ENCODE assay signal across 21 cellular contexts in the genomic region with DNA sequence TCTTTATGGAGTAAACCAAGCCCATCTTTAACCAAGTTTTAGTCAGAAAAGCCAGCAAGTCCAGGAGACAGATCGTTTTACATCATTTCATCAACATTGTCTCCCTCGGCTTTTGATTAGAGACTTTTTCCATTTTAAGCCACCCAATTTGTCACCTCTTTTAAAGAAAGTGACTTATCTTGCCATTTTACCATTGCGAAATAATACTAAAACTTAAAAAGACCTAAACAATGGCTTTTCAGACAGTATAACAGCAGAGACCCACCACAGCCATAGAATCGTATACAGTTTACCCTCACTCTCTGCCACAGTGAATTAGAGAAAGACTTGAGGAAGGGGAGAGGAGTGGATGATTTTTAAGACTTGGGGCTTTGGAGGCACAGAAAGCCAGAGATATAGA.
DNase-seq lines count a peak whose midpoint lies in the region; ATAC-seq, FAIRE-seq and TF ChIP-seq lines count a peak whose summit lies in the region.
"Had no signal": no experiment of that assay in that cellular context is flagged by ENCODE, and none has a peak within 500 bp of the region (broad histone marks: within the 10 kb centered on the region; RNA-seq: fewer than 3 reads in every experiment).

No MANE protein-coding gene starts in this region.

- H3K9ac ChIP-seq in HepG2 (ENCODE audit: insufficient read depth, low read depth, low read length) = no peak overlapping the region
- H3K9ac ChIP-seq in neural progenitor cell = no peak overlapping the region

- TF ChIP-seq POLR2A in HepG2 (IDR thresholded peaks at IDR 0.05; ENCODE audit: insufficient read depth in 1 of 2, low read depth in 2 of 2, low read length in 2 of 2) = no peak
- no peak for TF ChIP-seq POLR2A in right lobe of liver (IDR thresholded peaks at IDR 0.05)

- H3K4me1 Mint-ChIP-seq in neural progenitor cell = peaks cover 39% of the 10 kb centered on the region
- H3K4me1 Mint-ChIP-seq: IgD-negative memory B cell had no signal

- in situ Hi-C loops in HepG2 (cut with HindIII; ENCODE audit: extremely low pct_ligation_motif_present, low pct_unique_long_range_greater_than_20kb) = no loop called here
- in situ Hi-C loops in GM13977 (cut with MboI; ENCODE audit: low pct_unique_long_range_greater_than_20kb, low sequenced_read_pairs, unreplicated experiment) = no loop called here

- H3K4me3 Mint-ChIP-seq in neural progenitor cell = no peak overlapping the region
- H3K4me3 Mint-ChIP-seq: CD4-positive, alpha-beta T cell; H9; IgD-negative memory B cell had no signal

- CTCF ChIA-PET in HepG2 (lab: Yijun Ruan, JAX; ENCODE audit: low intra/inter-chr PET ratio, low total read pairs) = no interaction called here

- H3K9me3 Mint-ChIP-seq in neural progenitor cell = peaks cover 8% of the 10 kb centered on the region
- H3K9me3 Mint-ChIP-seq: CD4-positive, alpha-beta T cell; IgD-negative memory B cell had no signal

- H3K9me3 ChIP-seq in HepG2 (ENCODE audit: low read length) (no peaks in the 10 kb centered on the region), right lobe of liver (no peaks in the 10 kb centered on the region), neural progenitor cell (ENCODE audit: low read depth) (no peaks in the 10 kb centered on the region)
- H3K9me3 ChIP-seq: A549, Caco-2 had no signal

- peak overlapping the region; percentile 90 for H3K27ac Mint-ChIP-seq in neural progenitor cell
- H3K27ac Mint-ChIP-seq: CD4-positive, alpha-beta T cell; H9; IgD-negative memory B cell had no signal

- H3K4me2 ChIP-seq in HepG2 (ENCODE audit: low read depth, low read length) (no peak overlapping the region), neural progenitor cell (no peak overlapping the region)
- H3K4me2 ChIP-seq: A549 had no signal

- POLR2A ChIA-PET in HepG2 (lab: Yijun Ruan, JAX) = no interaction called here

- H3K36me3 ChIP-seq in HepG2 (replicated peaks in 1 of 2; ENCODE audit: control insufficient read depth in 1 of 2, insufficient read depth in 2 of 2, low read length in 2 of 2) = no peaks in the 10 kb centered on the region
- H3K36me3 ChIP-seq in right lobe of liver = no peaks in the 10 kb centered on the region
- no peaks in the 10 kb centered on the region for H3K36me3 ChIP-seq in neural progenitor cell

- TF ChIP-seq EP300 in HepG2 (IDR thresholded peaks at IDR 0.05; ENCODE audit: low read depth in 2 of 2, low read length in 2 of 2) (no peak), HepG2 (CRISPR knock-in tag; IDR thresholded peaks at IDR 0.05; ENCODE audit: borderline replicate concordance) (no peak)

- peaks cover 1% of the 10 kb centered on the region for H3K36me3 Mint-ChIP-seq in neural progenitor cell
- H3K36me3 Mint-ChIP-seq: IgD-negative memory B cell had no signal

- H3K27ac ChIP-seq in HepG2 (ENCODE audit: extremely low read length, insufficient read depth, low read length) = no peak overlapping the region
- no peak overlapping the region for H3K27ac ChIP-seq in right lobe of liver
- H3K27ac ChIP-seq in dorsolateral prefrontal cortex = peak overlapping the region in 52 of 59 donors; percentile 14 to 84 (median 61)
- no peak overlapping the region for H3K27ac ChIP-seq in neural progenitor cell
- H3K27ac ChIP-seq: 22Rv1, A549, C4-2B, HL-60 had no signal

- no peak for FAIRE-seq in HepG2 (lab: Jason Lieb, UNC)
- FAIRE-seq: A549, D721Med, G401.6, GM12891, GM18507, H1 had no signal

- no peak for TF ChIP-seq CTCF in HepG2 (CRISPR knock-in tag; IDR thresholded peaks at IDR 0.05)
- TF ChIP-seq CTCF in right lobe of liver (IDR thresholded peaks at IDR 0.05) = no peak
- no peak for TF ChIP-seq CTCF in dorsolateral prefrontal cortex (IDR thresholded peaks at IDR 0.05 in 54 of 56, conservative IDR thresholded peaks at IDR 0.05 in 2 of 56; ENCODE audit: low read depth in 1 of 56, partially characterized antibody in 56 of 56)
- no peak for TF ChIP-seq CTCF in neural progenitor cell (IDR thresholded peaks at IDR 0.05)
- TF ChIP-seq CTCF in GM13977 (IDR thresholded peaks at IDR 0.05; ENCODE audit: extremely low read depth, insufficient read depth, missing control alignments) = no peak

- no peaks in the 10 kb centered on the region for H3F3A ChIP-seq in neural progenitor cell (ENCODE audit: low read depth)

- no TSS peak for BruUV-seq in HepG2 (replicated peaks; lab: Mats Ljungman, UMichigan)

- H3K4me1 ChIP-seq in HepG2 (ENCODE audit: insufficient read depth, low read length) (no peaks in the 10 kb centered on the region), right lobe of liver (no peaks in the 10 kb centered on the region), neural progenitor cell (no peaks in the 10 kb centered on the region)
- H3K4me1 ChIP-seq: A549, Caco-2 had no signal

- DNase-seq in HepG2 (ENCODE audit: low spot score) (no peak), right lobe of liver (no peak), dorsolateral prefrontal cortex (no peak), neural progenitor cell (ENCODE audit: low spot score) (no peak), SW480 (ENCODE audit: low spot score) (no peak), GM13977 (ENCODE audit: low spot score) (no peak), NCI-H82 (lab: John Stamatoyannopoulos, UW) (no peak)
- DNase-seq: AML-193; Caco-2; CD4-positive, alpha-beta T cell; H9 had no signal

- H4K20me1 ChIP-seq in HepG2 (ENCODE audit: insufficient read depth, low read length) = no peaks in the 10 kb centered on the region
- H4K20me1 ChIP-seq in neural progenitor cell (ENCODE audit: low read depth) = no peaks in the 10 kb centered on the region

- intact Hi-C loops in HepG2 (cut with micrococcal nuclease; ENCODE audit: unreplicated experiment) = no loop called here
- intact Hi-C loops in right lobe of liver (cut with DNase I) = no loop called here
- intact Hi-C loops in dorsolateral prefrontal cortex (cut with DNase I) = no loop called here

- 27% methylated on average over 4 of the region's 4 CpGs for WGBS in HepG2 (ENCODE audit: low lambda C conversion rate)
- WGBS in right lobe of liver (ENCODE audit: insufficient coverage, low coverage, low lambda C conversion rate, missing lambda C conversion rate) = 71% methylated on average over 4 of the region's 4 CpGs

- peaks cover 6% of the 10 kb centered on the region for H3K27me3 Mint-ChIP-seq in neural progenitor cell (ENCODE audit: insufficient read depth, low read depth)

- 0 out of 5 replicates have a peak, but pooled peaks cover 0 to 3% of the 10 kb centered on the region in 2 experiments for H3K27me3 ChIP-seq in HepG2 (ENCODE audit: control insufficient read depth in 1 of 2, insufficient read depth in 2 of 2, low read length in 2 of 2)
- H3K27me3 ChIP-seq in right lobe of liver = no peaks in the 10 kb centered on the region
- no peaks in the 10 kb centered on the region for H3K27me3 ChIP-seq in dorsolateral prefrontal cortex
- no peaks in the 10 kb centered on the region for H3K27me3 ChIP-seq in neural progenitor cell

- no peak for TF ChIP-seq RAD21 in HepG2 (CRISPR knock-in tag; IDR thresholded peaks at IDR 0.05)

- no peaks in the 10 kb centered on the region for H3K79me2 ChIP-seq in HepG2 (ENCODE audit: insufficient read depth, low read length)
- H3K79me2 ChIP-seq in neural progenitor cell (ENCODE audit: low read depth) = no peaks in the 10 kb centered on the region

- ATAC-seq in HepG2 (no peak), right lobe of liver (no peak)
- ATAC-seq: A549 had no signal

- H2AFZ ChIP-seq in HepG2 (ENCODE audit: low read length) (no peak overlapping the region), neural progenitor cell (replicated peaks) (no peak overlapping the region)

- H3K4me3 ChIP-seq in HepG2 (replicated peaks in 1 of 3; ENCODE audit: insufficient read depth in 1 of 3, low read depth in 2 of 3, low read length in 3 of 3) = no peak overlapping the region
- no peak overlapping the region for H3K4me3 ChIP-seq in right lobe of liver
- no peak overlapping the region for H3K4me3 ChIP-seq in dorsolateral prefrontal cortex
- H3K4me3 ChIP-seq in neural progenitor cell = no peak overlapping the region
- H3K4me3 ChIP-seq: A549 had no signal

TF ChIP-seq in HepG2, 621 proteins besides CTCF, POLR2A, EP300 and RAD21:
- 0 out of 2 replicates have a peak, but pooled peaks have one; percentile 21 for TF ChIP-seq CEBPB (IDR thresholded peaks at IDR 0.05; ENCODE audit: borderline replicate concordance, low read depth, low read length)
- no peak for TF ChIP-seq EEA1 (CRISPR knock-in tag; IDR thresholded peaks at IDR 0.05; ENCODE audit: borderline replicate concordance)

Comparison
In these comparisons a context has a peak if more than half of its experiments do, and no peak if none do; other contexts are left out.
1. H3K27ac ChIP-seq: peak in dorsolateral prefrontal cortex (52 of 59); none in HepG2 (single experiment), right lobe of liver (0 of 3) and neural progenitor cell (single experiment).